Comparison of ENCODE assay signal across 15 cellular contexts in the genomic region with DNA sequence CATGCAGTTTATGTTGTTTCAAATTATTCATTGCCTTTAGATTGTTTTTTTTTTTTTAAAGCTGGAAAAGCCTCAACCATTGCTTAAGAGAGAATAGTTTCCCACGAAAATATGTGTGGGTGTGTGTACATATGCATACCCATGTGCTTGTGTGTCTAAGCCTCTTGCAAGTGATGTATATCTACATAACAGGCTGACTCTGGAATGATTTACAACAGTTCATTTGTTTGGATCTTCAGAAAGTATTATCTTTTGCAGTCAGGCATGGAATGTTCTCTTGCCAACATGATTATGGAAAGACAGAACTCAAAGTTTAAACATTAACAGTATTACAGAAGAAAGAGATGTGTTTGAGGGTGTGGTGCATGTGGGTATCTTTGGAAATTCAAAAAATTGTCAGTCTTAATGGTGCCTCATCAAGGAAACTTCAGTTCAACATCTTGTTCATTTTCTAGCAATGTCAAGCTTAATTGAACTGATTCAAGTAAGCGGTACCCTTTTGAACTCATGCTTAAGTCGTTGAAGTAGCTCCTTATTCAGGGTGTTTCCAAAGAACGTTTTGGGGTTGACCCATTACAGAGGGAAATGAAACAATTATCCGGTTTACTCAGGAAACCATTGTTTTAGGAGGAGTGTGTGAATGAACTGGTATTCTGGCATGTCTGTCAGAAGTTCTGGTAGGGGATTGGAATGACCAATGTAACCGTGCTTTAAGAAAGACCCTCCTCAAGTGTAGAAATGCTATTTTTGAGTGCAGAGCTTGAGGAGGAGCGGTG.
A peak's percentile ranks its signal among the peaks of the same experiment; 100 is the strongest.
DNase-seq lines count a peak whose midpoint lies in the region; ATAC-seq and TF ChIP-seq lines count a peak whose summit lies in the region.
"Had no signal": no experiment of that assay in that cellular context is flagged by ENCODE, and none has a peak within 500 bp of the region (broad histone marks: within the 10 kb centered on the region; RNA-seq: fewer than 3 reads in every experiment).

No MANE protein-coding gene starts in this region.

- peak overlapping the region; percentile 39 for H3K27ac ChIP-seq in brain microvascular endothelial cell
- H3K27ac ChIP-seq: neural progenitor cell had no signal

- no peak for ATAC-seq in GM18907 (IDR thresholded peaks at IDR 0.05; ENCODE audit: unreplicated experiment)
- ATAC-seq: Right ventricle myocardium inferior had no signal

- H3K9me3 ChIP-seq in skeletal muscle satellite cell (replicated peaks; ENCODE audit: low read length): no peaks in the 10 kb centered on the region

- H3K36me3 ChIP-seq in brain microvascular endothelial cell (replicated peaks): no peaks in the 10 kb centered on the region
- H3K36me3 ChIP-seq in skeletal muscle satellite cell (ENCODE audit: insufficient read depth, low read length): no peaks in the 10 kb centered on the region
- H3K36me3 ChIP-seq: neural progenitor cell had no signal

- in situ Hi-C loops in brain microvascular endothelial cell (cut with HindIII; ENCODE audit: low pct_ligation_motif_present, low sequenced_read_pairs): no loop called here

- H3K4me3 ChIP-seq in brain microvascular endothelial cell (ENCODE audit: low read depth, low read length) (no peak overlapping the region), skeletal muscle satellite cell (ENCODE audit: low read length) (no peak overlapping the region)
- H3K4me3 ChIP-seq: neural progenitor cell had no signal

- TF ChIP-seq CTCF in brain microvascular endothelial cell (IDR thresholded peaks at IDR 0.05; ENCODE audit: low read depth, low read length, missing control alignments): no peak

- peak overlapping the region; percentile 22 for H3K4me2 ChIP-seq in skeletal muscle satellite cell (ENCODE audit: low read length)
- H3K4me2 ChIP-seq: neural progenitor cell had no signal

- H3K27me3 ChIP-seq in brain microvascular endothelial cell (replicated peaks) (no peaks in the 10 kb centered on the region), skeletal muscle satellite cell (ENCODE audit: control insufficient read depth, insufficient read depth, low read length) (no peaks in the 10 kb centered on the region)
- H3K27me3 ChIP-seq: neural progenitor cell had no signal

- H3K9ac ChIP-seq in skeletal muscle satellite cell (ENCODE audit: low read depth, low read length): peak overlapping the region; percentile 18
- H3K9ac ChIP-seq: neural progenitor cell had no signal

- peaks cover 15% of the 10 kb centered on the region for H3K4me1 ChIP-seq in skeletal muscle satellite cell (ENCODE audit: control insufficient read depth, insufficient read depth, low read length)
- H3K4me1 ChIP-seq: neural progenitor cell had no signal

- DNase-seq in HCEC 1CT (peak; percentile 83), brain microvascular endothelial cell (peak; percentile 58), hepatic stellate cell (ENCODE audit: low spot score) (peak; percentile 35), NOMO-1 treated with dmso at 0.1 percent for 144 hours (lab: John Stamatoyannopoulos, UW; ENCODE audit: unreplicated experiment) (no peak), cerebellum (ENCODE audit: low spot score) (no peak)
- DNase-seq: activated CD4-positive, alpha-beta memory T cell treated with anti-CD3 and anti-CD28 coated beads, Interleukin-2, amount 10 ng/mL, durations not matched to agents 7 days and 5 days; activated effector memory CD4-positive, alpha-beta T cell treated with anti-CD3 and anti-CD28 coated beads, Interleukin-2, amount 50 U/mL, for 16 hours; DMS79; foreskin melanocyte; NCI-H1105 treated with DMSO at 0.1 percent for 48 hours; T1000 had no signal

Comparison
In these comparisons a context has a peak if more than half of its experiments do, and no peak if none do; other contexts are left out.
1. DNase-seq: peak in HCEC 1CT (single experiment), brain microvascular endothelial cell (single experiment) and hepatic stellate cell (single experiment); none in NOMO-1 treated with dmso at 0.1 percent for 144 hours (single experiment) and cerebellum (single experiment).